ENCODE assay signal across 1 cellular context in genomic region chr19:10516064-10516385, GRCh38.
TF ChIP-seq lines count a peak whose summit lies in the region.

No MANE protein-coding gene starts in this region.

TF ChIP-seq in WTC11, 78 proteins besides CTCF, POLR2A, EP300 and RAD21 (continued from another document):
- TF ChIP-seq, protein P1, sequence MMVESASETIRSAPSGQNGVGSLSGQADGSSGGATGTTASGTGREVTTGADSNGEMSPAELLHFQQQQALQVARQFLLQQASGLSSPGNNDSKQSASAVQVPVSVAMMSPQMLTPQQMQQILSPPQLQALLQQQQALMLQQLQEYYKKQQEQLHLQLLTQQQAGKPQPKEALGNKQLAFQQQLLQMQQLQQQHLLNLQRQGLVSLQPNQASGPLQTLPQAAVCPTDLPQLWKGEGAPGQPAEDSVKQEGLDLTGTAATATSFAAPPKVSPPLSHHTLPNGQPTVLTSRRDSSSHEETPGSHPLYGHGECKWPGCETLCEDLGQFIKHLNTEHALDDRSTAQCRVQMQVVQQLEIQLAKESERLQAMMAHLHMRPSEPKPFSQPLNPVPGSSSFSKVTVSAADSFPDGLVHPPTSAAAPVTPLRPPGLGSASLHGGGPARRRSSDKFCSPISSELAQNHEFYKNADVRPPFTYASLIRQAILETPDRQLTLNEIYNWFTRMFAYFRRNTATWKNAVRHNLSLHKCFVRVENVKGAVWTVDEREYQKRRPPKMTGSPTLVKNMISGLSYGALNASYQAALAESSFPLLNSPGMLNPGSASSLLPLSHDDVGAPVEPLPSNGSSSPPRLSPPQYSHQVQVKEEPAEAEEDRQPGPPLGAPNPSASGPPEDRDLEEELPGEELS (CRISPR knock-in tag; IDR thresholded peaks at IDR 0.05): no peak
- TF ChIP-seq TP53 (CRISPR knock-in tag; IDR thresholded peaks at IDR 0.05): no peak
- no peak for TF ChIP-seq ETV6 (CRISPR knock-in tag; IDR thresholded peaks at IDR 0.05)
